8 cellular contexts compared by ENCODE assay signal in genomic region chr5:76337949-76338589, GRCh38.
A peak's percentile ranks its signal among the peaks of the same experiment; 100 is the strongest.
DNase-seq lines count a peak whose midpoint lies in the region; TF ChIP-seq lines count a peak whose summit lies in the region.

No MANE protein-coding gene starts in this region.

- peaks cover 0 to 4% of the 10 kb centered on the region in 2 donors for H3K9me3 ChIP-seq in neuronal stem cell (replicated peaks in 1 of 2; ENCODE audit: control insufficient read depth in 2 of 2, insufficient read depth in 1 of 2, low read depth in 1 of 2, low read length in 2 of 2)

- no peak overlapping the region for H3K27ac Mint-ChIP-seq in activated CD4-positive, alpha-beta T cell treated with anti-CD3 and anti-CD28 coated beads, Interleukin-2, amount 10 ng/mL, durations not matched to agents 24 days and 14 days

- intact Hi-C loops in activated CD4-positive, alpha-beta T cell treated with anti-CD3 and anti-CD28 coated beads, Interleukin-2, amount 10 ng/mL, durations not matched to agents 24 days and 14 days (cut with micrococcal nuclease) = loop anchor here (1.0 to 10.0 kb wide), 3 partner anchors 206 to 307 kb away; no protein-coding TSS in a partner anchor

- H3K36me3 ChIP-seq in neuronal stem cell (replicated peaks in 1 of 2; ENCODE audit: control insufficient read depth in 2 of 2, insufficient read depth in 2 of 2, low read length in 2 of 2) = no peaks in the 10 kb centered on the region

- WGBS in neuronal stem cell (ENCODE audit: extremely low coverage in 2 of 2, insufficient read length in 2 of 2, insufficient replicate concordance in 1 of 2), 2 donors = no CpG with 5 or more reads among the region's 1 CpG

- H2AK5ac ChIP-seq in neuronal stem cell (ENCODE audit: low read depth, low read length) = no peak overlapping the region

- H2AFZ ChIP-seq in neuronal stem cell (ENCODE audit: low read length) = peak overlapping the region; percentile 69

- no peaks in the 10 kb centered on the region for H3K79me1 ChIP-seq in neuronal stem cell (ENCODE audit: low read depth, low read length)

- H3K18ac ChIP-seq in neuronal stem cell (ENCODE audit: low read length) = peak overlapping the region; percentile 16

- no peak overlapping the region for H3K23ac ChIP-seq in neuronal stem cell (ENCODE audit: low read depth, low read length, poor library complexity)

- H4K91ac ChIP-seq in neuronal stem cell (ENCODE audit: low read depth, low read length, poor library complexity) = no peak overlapping the region

- H3K4me2 ChIP-seq in neuronal stem cell (ENCODE audit: insufficient read depth, low read length, poor library complexity, severe bottlenecking) = no peak overlapping the region

- H3K9me3 Mint-ChIP-seq in activated CD4-positive, alpha-beta T cell treated with anti-CD3 and anti-CD28 coated beads, Interleukin-2, amount 10 ng/mL, durations not matched to agents 24 days and 14 days = no peaks in the 10 kb centered on the region

- H3K4me3 ChIP-seq in GM12865 (ENCODE audit: low read depth, low read length) = no peak overlapping the region
- H3K4me3 ChIP-seq in neuronal stem cell (ENCODE audit: low read length in 2 of 2) = no peak overlapping the region

- peak; percentile 47 for TF ChIP-seq CTCF in 22Rv1 (IDR thresholded peaks at IDR 0.05)
- TF ChIP-seq CTCF in GM12865 (IDR thresholded peaks at IDR 0.05; ENCODE audit: insufficient read depth, low read depth, low read length, missing control alignments) = peak; percentile 38

- H3K36me3 Mint-ChIP-seq in activated CD4-positive, alpha-beta T cell treated with anti-CD3 and anti-CD28 coated beads, Interleukin-2, amount 10 ng/mL, durations not matched to agents 24 days and 14 days (ENCODE audit: low read depth) = peaks cover 2% of the 10 kb centered on the region

- H3K9ac ChIP-seq in neuronal stem cell (ENCODE audit: low read depth, low read length, poor library complexity) = no peak overlapping the region

- no peak overlapping the region for H3K14ac ChIP-seq in neuronal stem cell (ENCODE audit: low read length)

- DNase-seq in GM12865 (ENCODE audit: low read depth) (peak; percentile 48), LHCN-M2 (ENCODE audit: low read depth) (peak; percentile 1), epidermal melanocyte (ENCODE audit: insufficient read length, low spot score) (peak; percentile 43), neuronal stem cell (ENCODE audit: low spot score) (peak; percentile 37), NCI-H774 (lab: John Stamatoyannopoulos, UW) (no peak), dedifferentiated amniotic fluid mesenchymal stem cell (ENCODE audit: extremely low spot score) (no peak)
- DNase-seq in activated CD4-positive, alpha-beta T cell treated with anti-CD3 and anti-CD28 coated beads, Interleukin-2, amount 10 ng/mL, durations not matched to agents 24 days and 14 days = peak; percentile 87

- peaks cover 33% of the 10 kb centered on the region for H3K4me1 Mint-ChIP-seq in activated CD4-positive, alpha-beta T cell treated with anti-CD3 and anti-CD28 coated beads, Interleukin-2, amount 10 ng/mL, durations not matched to agents 24 days and 14 days

- peak overlapping the region; percentile 65 for H2BK12ac ChIP-seq in neuronal stem cell (ENCODE audit: low read length)

- H2BK120ac ChIP-seq in neuronal stem cell (ENCODE audit: low read depth, low read length) = no peak overlapping the region

- H3K27me3 Mint-ChIP-seq in activated CD4-positive, alpha-beta T cell treated with anti-CD3 and anti-CD28 coated beads, Interleukin-2, amount 10 ng/mL, durations not matched to agents 24 days and 14 days = no peaks in the 10 kb centered on the region

- H3K4me1 ChIP-seq in neuronal stem cell (ENCODE audit: control insufficient read depth in 2 of 2, insufficient read depth in 1 of 2, low read depth in 1 of 2, low read length in 2 of 2) = peaks cover 7 to 15% of the 10 kb centered on the region in 2 donors

- H3K27me3 ChIP-seq in neuronal stem cell (ENCODE audit: control insufficient read depth in 3 of 3, insufficient read depth in 3 of 3, low read depth in 1 of 3, low read length in 3 of 3) = no peaks in the 10 kb centered on the region

- H3K27ac ChIP-seq in 22Rv1 = no peak overlapping the region
- no peak overlapping the region for H3K27ac ChIP-seq in neuronal stem cell (replicated peaks; ENCODE audit: low read length)

- no peak overlapping the region for H2BK5ac ChIP-seq in neuronal stem cell (ENCODE audit: low read length)

- H4K8ac ChIP-seq in neuronal stem cell (ENCODE audit: low read depth, low read length) = no peak overlapping the region

- H3K4ac ChIP-seq in neuronal stem cell (ENCODE audit: low read length) = no peak overlapping the region

- no peak overlapping the region for H2BK15ac ChIP-seq in neuronal stem cell (ENCODE audit: low read length)

- no peak overlapping the region for H3K4me3 Mint-ChIP-seq in activated CD4-positive, alpha-beta T cell treated with anti-CD3 and anti-CD28 coated beads, Interleukin-2, amount 10 ng/mL, durations not matched to agents 24 days and 14 days

Comparison
In these comparisons a context has a peak if more than half of its experiments do, and no peak if none do; other contexts are left out.
1. DNase-seq: peak in GM12865 (single experiment), LHCN-M2 (single experiment), activated CD4-positive, alpha-beta T cell treated with anti-CD3 and anti-CD28 coated beads, Interleukin-2, amount 10 ng/mL, durations not matched to agents 24 days and 14 days (single experiment), epidermal melanocyte (single experiment) and neuronal stem cell (single experiment); none in NCI-H774 (single experiment) and dedifferentiated amniotic fluid mesenchymal stem cell (single experiment).